25 cellular contexts compared by ENCODE assay signal in genomic region chr6:110809792-110810191, GRCh38.
"Had no signal": no experiment of that assay in that cellular context is flagged by ENCODE, and none has a peak within 500 bp of the region (broad histone marks: within the 10 kb centered on the region; RNA-seq: fewer than 3 reads in every experiment).

No MANE protein-coding gene starts in this region.

- H3K27ac Mint-ChIP-seq: activated CD4-positive, alpha-beta memory T cell treated with anti-CD3 and anti-CD28 coated beads for 36 hours; activated CD4-positive, alpha-beta T cell treated with anti-CD3 and anti-CD28 coated beads, Interleukin-2, amount 10 ng/mL, durations not matched to agents 7 days and 5 days; activated naive CD4-positive, alpha-beta T cell treated with anti-CD3 and anti-CD28 coated beads for 36 hours; activated naive CD8-positive, alpha-beta T cell; activated T-helper 17 cell treated with anti-CD3 and anti-CD28 coated beads, Interleukin-2, amount 50 U/mL, for 72 hours; brain; T-cell had no signal

- H3K27ac ChIP-seq: PC-9, SK-N-MC had no signal

- H2AFZ ChIP-seq: PC-9 had no signal

- H3K4me2 ChIP-seq: PC-9 had no signal

- ATAC-seq: activated T-helper 17 cell treated with anti-CD3 and anti-CD28 coated beads, Interleukin-2, amount 50 U/mL, for 72 hours; Right ventricle myocardium inferior; T-cell had no signal

- H3K27me3 Mint-ChIP-seq: activated CD4-positive, alpha-beta memory T cell treated with anti-CD3 and anti-CD28 coated beads for 36 hours; activated CD4-positive, alpha-beta T cell treated with anti-CD3 and anti-CD28 coated beads, Interleukin-2, amount 10 ng/mL, durations not matched to agents 7 days and 5 days; activated naive CD8-positive, alpha-beta T cell; activated T-helper 17 cell treated with anti-CD3 and anti-CD28 coated beads, Interleukin-2, amount 50 U/mL, for 72 hours; T-cell had no signal

- H3K4me3 ChIP-seq: PC-9, SK-N-MC had no signal

- H3K9me3 Mint-ChIP-seq: activated CD4-positive, alpha-beta memory T cell treated with anti-CD3 and anti-CD28 coated beads for 36 hours; activated naive CD4-positive, alpha-beta T cell treated with anti-CD3 and anti-CD28 coated beads for 36 hours; activated T-helper 17 cell treated with anti-CD3 and anti-CD28 coated beads, Interleukin-2, amount 50 U/mL, for 72 hours had no signal

- H3K4me3 Mint-ChIP-seq: activated CD4-positive, alpha-beta memory T cell treated with anti-CD3 and anti-CD28 coated beads for 36 hours; activated CD4-positive, alpha-beta T cell treated with anti-CD3 and anti-CD28 coated beads, Interleukin-2, amount 10 ng/mL, durations not matched to agents 7 days and 5 days; activated naive CD4-positive, alpha-beta T cell treated with anti-CD3 and anti-CD28 coated beads for 36 hours; activated naive CD8-positive, alpha-beta T cell; activated T-helper 17 cell treated with anti-CD3 and anti-CD28 coated beads, Interleukin-2, amount 50 U/mL, for 72 hours; T-cell had no signal

- DNase-seq: activated CD4-positive, alpha-beta memory T cell treated with anti-CD3 and anti-CD28 coated beads for 36 hours; activated CD4-positive, alpha-beta T cell treated with anti-CD3 and anti-CD28 coated beads, Interleukin-2, amount 10 ng/mL, durations not matched to agents 7 days and 5 days; activated CD4-positive, CD25-positive, alpha-beta regulatory T cell; activated gamma-delta T cell; activated naive CD4-positive, alpha-beta T cell treated with anti-CD3 and anti-CD28 coated beads for 36 hours; activated T-cell treated with anti-CD3 and anti-CD28 coated beads for 4 hours; activated T-cell treated with anti-CD3 and anti-CD28 coated beads, Interleukin-2, amount 50 U/mL, for 48 hours; amygdala; KG1; MV-4-11; NCI-H1092 treated with DMSO at 0.1 percent for 48 hours; NCI-H1436; NCI-H1694 treated with DMSO at 0.1 percent for 48 hours; NCI-H2029 treated with DMSO at 0.1 percent for 48 hours; NCI-H524; PC-9; RPMI8226; T-cell; T-helper 2 cell; T1000 had no signal
